ENCODE assay signal across 21 cellular contexts in the genomic region with DNA sequence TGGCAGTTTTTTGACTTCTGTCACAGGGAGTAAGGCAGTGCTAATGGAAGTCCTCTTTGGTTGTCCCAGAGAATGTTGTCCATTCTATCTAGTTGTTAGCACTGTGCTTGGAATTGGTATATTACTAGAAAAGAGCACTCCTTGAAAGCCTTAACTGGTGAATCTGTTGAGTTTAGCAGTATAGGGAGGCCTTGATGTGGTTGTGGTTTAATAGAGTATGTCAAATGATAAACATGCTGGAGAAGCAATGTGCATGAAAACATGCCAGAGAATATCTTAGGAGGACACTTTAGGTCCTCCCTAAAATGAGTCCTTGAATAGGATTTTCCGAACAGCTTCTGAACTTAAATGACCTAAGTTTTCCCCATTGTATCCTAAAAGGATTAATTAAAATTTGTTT.
"Had no signal": no experiment of that assay in that cellular context is flagged by ENCODE, and none has a peak within 500 bp of the region (broad histone marks: within the 10 kb centered on the region; RNA-seq: fewer than 3 reads in every experiment).

No MANE protein-coding gene starts in this region.

- H3K4me1 ChIP-seq: tibial artery, uterus had no signal

- H3K27ac Mint-ChIP-seq: dendritic cell treated with granulocyte-macrophage colony-stimulating factor and Interleukin-4, amounts not matched to agents 40 ng/mL and 50 ng/mL, for 4 days; effector memory CD8-positive, alpha-beta T cell; naive thymus-derived CD4-positive, alpha-beta T cell; nephron progenitor cell had no signal

- H3K4me3 ChIP-seq: esophagus muscularis mucosa, gastrocnemius medialis, heart right ventricle, ovary, right atrium auricular region, suprapubic skin, tibial artery, upper lobe of left lung, uterus had no signal

- FAIRE-seq: islet of Langerhans had no signal

- H3K36me3 ChIP-seq: esophagus muscularis mucosa, gastrocnemius medialis, heart right ventricle, ovary, right atrium auricular region, suprapubic skin, tibial artery, upper lobe of left lung, uterus had no signal

- H3K9me3 Mint-ChIP-seq: dendritic cell treated with granulocyte-macrophage colony-stimulating factor and Interleukin-4, amounts not matched to agents 40 ng/mL and 50 ng/mL, for 4 days; effector memory CD8-positive, alpha-beta T cell; naive thymus-derived CD4-positive, alpha-beta T cell; nephron progenitor cell had no signal

- ATAC-seq: effector memory CD8-positive, alpha-beta T cell; gastrocnemius medialis; heart right ventricle; naive thymus-derived CD4-positive, alpha-beta T cell had no signal

- DNase-seq: effector memory CD8-positive, alpha-beta T cell; gastrocnemius medialis; heart right ventricle; hypothalamus; kidney glomerular epithelial cell; mammary epithelial cell; naive thymus-derived CD4-positive, alpha-beta T cell; nephron progenitor cell; ovary; small intestine; stimulated activated CD4-positive, alpha-beta T cell treated with anti-CD3 and anti-CD28 coated beads, Interleukin-2, amount 100 ng/mL, for 48 hours; stimulated activated naive CD4-positive, alpha-beta T cell treated with Interleukin-2 at 50 U/mL for 16 hours; tibial artery; upper lobe of left lung; uterus had no signal

- H3K36me3 Mint-ChIP-seq: naive thymus-derived CD4-positive, alpha-beta T cell had no signal

- H3K27me3 Mint-ChIP-seq: effector memory CD8-positive, alpha-beta T cell had no signal

- H3K9me3 ChIP-seq: esophagus muscularis mucosa, gastrocnemius medialis, heart right ventricle, ovary, right atrium auricular region, suprapubic skin, tibial artery, upper lobe of left lung, uterus had no signal

- H3K4me3 Mint-ChIP-seq: dendritic cell treated with granulocyte-macrophage colony-stimulating factor and Interleukin-4, amounts not matched to agents 40 ng/mL and 50 ng/mL, for 4 days; effector memory CD8-positive, alpha-beta T cell; naive thymus-derived CD4-positive, alpha-beta T cell; nephron progenitor cell had no signal

- H3K27ac ChIP-seq: epithelial cell of prostate, esophagus muscularis mucosa, gastrocnemius medialis, heart right ventricle, ovary, right atrium auricular region, suprapubic skin, tibial artery, upper lobe of left lung, uterus had no signal

- H3K27me3 ChIP-seq: esophagus muscularis mucosa, gastrocnemius medialis, heart right ventricle, ovary, right atrium auricular region, suprapubic skin, tibial artery, upper lobe of left lung, uterus had no signal
